10 cellular contexts compared by ENCODE assay signal in genomic region chr2:144267209-144267608, GRCh38.
DNase-seq lines count a peak whose midpoint lies in the region; ATAC-seq and FAIRE-seq lines count a peak whose summit lies in the region.
"Had no signal": no experiment of that assay in that cellular context is flagged by ENCODE, and none has a peak within 500 bp of the region (broad histone marks: within the 10 kb centered on the region; RNA-seq: fewer than 3 reads in every experiment).

No MANE protein-coding gene starts in this region.

- 65 to 74% (median 67%) methylated on average over 2 of the region's 2 CpGs for WGBS in small intestine, 3 donors
- no CpG with 5 or more reads among the region's 2 CpGs for WGBS in neuronal stem cell (ENCODE audit: extremely low coverage in 2 of 2, insufficient read length in 2 of 2, insufficient replicate concordance in 1 of 2), 2 donors

- no peak overlapping the region for H3K14ac ChIP-seq in neuronal stem cell (ENCODE audit: low read length)

- H3K18ac ChIP-seq in neuronal stem cell (ENCODE audit: low read length): no peak overlapping the region

- no peaks in the 10 kb centered on the region for H3K27me3 Mint-ChIP-seq in CD8-positive, alpha-beta memory T cell
- no peaks in the 10 kb centered on the region for H3K27me3 Mint-ChIP-seq in T-cell

- peaks cover 2% of the 10 kb centered on the region for H3K79me1 ChIP-seq in neuronal stem cell (ENCODE audit: low read depth, low read length)

- peak overlapping the region; percentile 20 to 82 (median 72) for H3K27ac Mint-ChIP-seq in CD8-positive, alpha-beta memory T cell
- H3K27ac Mint-ChIP-seq in T-cell: peak overlapping the region; percentile 47 to 64

- H3K4me1 Mint-ChIP-seq in CD8-positive, alpha-beta memory T cell: peaks cover 33 to 48% (median 40%) of the 10 kb centered on the region in 3 donors
- H3K4me1 Mint-ChIP-seq in T-cell: peaks cover 25 to 30% (median 26%) of the 10 kb centered on the region in 3 donors

- DNase-seq in CD8-positive, alpha-beta memory T cell: peak in 2 of 5 donors; percentile 34 to 41
- DNase-seq in GM19240 (ENCODE audit: insufficient read length, low spot score) (peak; percentile 9), T-cell (peak in 2 of 34 experiments; percentile 1 to 4), small intestine (no peak), neuronal stem cell (ENCODE audit: low spot score) (no peak), NCI-H1092 (lab: John Stamatoyannopoulos, UW) (no peak), NCI-H146 (lab: John Stamatoyannopoulos, UW) (no peak)
- DNase-seq: NCI-H748 treated with DMSO at 0.1 percent for 48 hours had no signal

- no peak overlapping the region for H3K9ac ChIP-seq in neuronal stem cell (ENCODE audit: low read depth, low read length, poor library complexity)
- H3K9ac ChIP-seq: BLaER1 treated with 17β-estradiol and CSF1 and Interleukin-3, amounts not matched to agents 10 nM and 100 nM had no signal

- ATAC-seq in HG02885 (IDR thresholded peaks at IDR 0.05; ENCODE audit: poor library complexity, unreplicated experiment): peak; percentile 92
- peak; percentile 52 to 77 (median 68) for ATAC-seq in T-cell (replicated peaks in 1 of 4)

- H3K9me3 Mint-ChIP-seq in CD8-positive, alpha-beta memory T cell: no peaks in the 10 kb centered on the region
- no peaks in the 10 kb centered on the region for H3K9me3 Mint-ChIP-seq in T-cell

- no peak overlapping the region for H2BK15ac ChIP-seq in neuronal stem cell (ENCODE audit: low read length)

- no peak overlapping the region for H3K23ac ChIP-seq in neuronal stem cell (ENCODE audit: low read depth, low read length, poor library complexity)

- no peak overlapping the region for H2BK5ac ChIP-seq in neuronal stem cell (ENCODE audit: low read length)

- no peaks in the 10 kb centered on the region for H3K36me3 ChIP-seq in CD8-positive, alpha-beta memory T cell (ENCODE audit: insufficient read depth, low read length)
- H3K36me3 ChIP-seq in small intestine (ENCODE audit: control insufficient read depth in 2 of 2, insufficient read depth in 2 of 2, low read length in 2 of 2) (no peaks in the 10 kb centered on the region), neuronal stem cell (replicated peaks in 1 of 2; ENCODE audit: control insufficient read depth in 2 of 2, insufficient read depth in 2 of 2, low read length in 2 of 2) (no peaks in the 10 kb centered on the region)
- H3K36me3 ChIP-seq: BLaER1 treated with 17β-estradiol and CSF1 and Interleukin-3, amounts not matched to agents 10 nM and 100 nM had no signal

- no peaks in the 10 kb centered on the region for H3K9me3 ChIP-seq in CD8-positive, alpha-beta memory T cell (ENCODE audit: low read length)
- no peaks in the 10 kb centered on the region for H3K9me3 ChIP-seq in small intestine (ENCODE audit: control insufficient read depth, low read depth)
- peaks cover 0 to 12% of the 10 kb centered on the region in 2 donors for H3K9me3 ChIP-seq in neuronal stem cell (replicated peaks in 1 of 2; ENCODE audit: control insufficient read depth in 2 of 2, insufficient read depth in 1 of 2, low read depth in 1 of 2, low read length in 2 of 2)

- no peak overlapping the region for H3K27ac ChIP-seq in CD8-positive, alpha-beta memory T cell (ENCODE audit: low read depth, low read length)
- H3K27ac ChIP-seq in small intestine (ENCODE audit: low read depth in 1 of 2, low read length in 1 of 2): no peak overlapping the region
- no peak overlapping the region for H3K27ac ChIP-seq in neuronal stem cell (replicated peaks; ENCODE audit: low read length)
- H3K27ac ChIP-seq: BLaER1 treated with 17β-estradiol and CSF1 and Interleukin-3, amounts not matched to agents 10 nM and 100 nM had no signal

- no peak overlapping the region for H2BK12ac ChIP-seq in neuronal stem cell (ENCODE audit: low read length)

- no peak overlapping the region for H3K4ac ChIP-seq in neuronal stem cell (ENCODE audit: low read length)

- H2AK5ac ChIP-seq in neuronal stem cell (ENCODE audit: low read depth, low read length): no peak overlapping the region

- CTCF ChIA-PET in CD8-positive, alpha-beta memory T cell (lab: Charles Lee): no interaction called here
- CTCF ChIA-PET in T-cell (lab: Charles Lee): no interaction called here

- H2AFZ ChIP-seq in neuronal stem cell (ENCODE audit: low read length): no peak overlapping the region

- no peak overlapping the region for H4K91ac ChIP-seq in neuronal stem cell (ENCODE audit: low read depth, low read length, poor library complexity)

- no peak overlapping the region for H2BK120ac ChIP-seq in neuronal stem cell (ENCODE audit: low read depth, low read length)

- peak overlapping the region in 5 of 7 donors; percentile 21 to 66 (median 47) for H3K4me3 Mint-ChIP-seq in CD8-positive, alpha-beta memory T cell
- peak overlapping the region in 1 of 3 donors; percentile 19 for H3K4me3 Mint-ChIP-seq in T-cell

- peaks cover 16% of the 10 kb centered on the region for H3K4me1 ChIP-seq in CD8-positive, alpha-beta memory T cell (ENCODE audit: insufficient read depth, low read length)
- peaks cover 0 to 3% of the 10 kb centered on the region in 2 donors for H3K4me1 ChIP-seq in small intestine (ENCODE audit: control insufficient read depth in 2 of 2, insufficient read depth in 1 of 2, low read depth in 1 of 2, low read length in 1 of 2)
- H3K4me1 ChIP-seq in neuronal stem cell (ENCODE audit: control insufficient read depth in 2 of 2, insufficient read depth in 1 of 2, low read depth in 1 of 2, low read length in 2 of 2): no peaks in the 10 kb centered on the region

- H3K36me3 Mint-ChIP-seq in CD8-positive, alpha-beta memory T cell: peaks cover 0 to 4% (median 3%) of the 10 kb centered on the region in 3 donors
- no peaks in the 10 kb centered on the region for H3K36me3 Mint-ChIP-seq in T-cell

- no peak for FAIRE-seq in small intestine (lab: Jason Lieb, UNC)

- H3K27me3 ChIP-seq in CD8-positive, alpha-beta memory T cell (ENCODE audit: insufficient read depth, low read length, poor library complexity, severe bottlenecking): no peaks in the 10 kb centered on the region
- H3K27me3 ChIP-seq in small intestine (ENCODE audit: control insufficient read depth in 2 of 2, insufficient read depth in 2 of 2, low read length in 2 of 2) (no peaks in the 10 kb centered on the region), neuronal stem cell (ENCODE audit: control insufficient read depth in 3 of 3, insufficient read depth in 3 of 3, low read depth in 1 of 3, low read length in 3 of 3) (no peaks in the 10 kb centered on the region)
- H3K27me3 ChIP-seq: BLaER1 treated with 17β-estradiol and CSF1 and Interleukin-3, amounts not matched to agents 10 nM and 100 nM had no signal

- no peak overlapping the region for H3K4me2 ChIP-seq in neuronal stem cell (ENCODE audit: insufficient read depth, low read length, poor library complexity, severe bottlenecking)

- POLR2A ChIA-PET in CD8-positive, alpha-beta memory T cell (lab: Charles Lee): no interaction called here
- POLR2A ChIA-PET in T-cell (lab: Charles Lee): no interaction called here

- H3K4me3 ChIP-seq in CD8-positive, alpha-beta memory T cell (ENCODE audit: low read length): no peak overlapping the region
- no peak overlapping the region for H3K4me3 ChIP-seq in small intestine (ENCODE audit: low read depth in 1 of 2, low read length in 2 of 2)
- H3K4me3 ChIP-seq in neuronal stem cell (ENCODE audit: low read length in 2 of 2): no peak overlapping the region
- H3K4me3 ChIP-seq: BLaER1 treated with 17β-estradiol and CSF1 and Interleukin-3, amounts not matched to agents 10 nM and 100 nM had no signal

- H4K8ac ChIP-seq in neuronal stem cell (ENCODE audit: low read depth, low read length): no peak overlapping the region
